ENCODE assay signal across 9 cellular contexts in the genomic region with DNA sequence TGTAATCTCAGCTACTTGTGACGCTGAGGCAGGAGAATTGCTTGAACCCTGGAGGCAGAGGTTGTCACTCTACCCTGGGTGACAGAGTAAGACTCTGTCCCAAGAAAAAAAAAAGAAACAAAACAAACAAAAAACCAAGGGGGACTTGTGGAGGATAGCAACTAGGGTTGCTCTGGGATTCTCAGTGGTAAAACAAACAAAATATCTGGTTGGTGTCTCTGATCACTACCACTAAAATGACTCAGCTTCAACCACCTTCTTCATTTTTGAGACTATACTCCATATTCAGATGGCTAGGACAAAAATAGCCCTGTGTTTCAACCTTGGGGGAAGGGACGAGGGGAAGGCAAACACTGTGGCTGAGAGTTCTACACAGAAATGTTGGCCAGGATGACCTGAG.
DNase-seq lines count a peak whose midpoint lies in the region; ATAC-seq lines count a peak whose summit lies in the region.
"Had no signal": no experiment of that assay in that cellular context is flagged by ENCODE, and none has a peak within 500 bp of the region (broad histone marks: within the 10 kb centered on the region; RNA-seq: fewer than 3 reads in every experiment).

No MANE protein-coding gene starts in this region.

- no peaks in the 10 kb centered on the region for H3K9me2 ChIP-seq in GM23248 (ENCODE audit: insufficient read depth)

- no peak overlapping the region for H2BK5ac ChIP-seq in mesendoderm (ENCODE audit: low read length)

- in situ Hi-C loops in GM23248 (cut with MboI) = no loop called here

- no peaks in the 10 kb centered on the region for H4K20me1 ChIP-seq in GM23248 (ENCODE audit: insufficient read depth)

- H3K4me3 ChIP-seq in GM23248 (no peak overlapping the region), mesendoderm (ENCODE audit: low read length) (no peak overlapping the region)
- H3K4me3 ChIP-seq: gastroesophageal sphincter had no signal

- WGBS in GM23248 (ENCODE audit: low coverage in 1 of 2, low lambda C conversion rate in 2 of 2, missing lambda C conversion rate in 2 of 2), 2 experiments = 69 to 76% methylated on average over 2 of the region's 2 CpGs
- WGBS in mesendoderm (ENCODE audit: extremely low coverage, insufficient coverage, low lambda C conversion rate) = no CpG with 5 or more reads among the region's 2 CpGs

- peak overlapping the region; percentile 45 for H2BK15ac ChIP-seq in mesendoderm (replicated peaks; ENCODE audit: low read depth)

- no peak overlapping the region for H3K4ac ChIP-seq in mesendoderm (ENCODE audit: low read depth, low read length)

- H2BK120ac ChIP-seq in mesendoderm (ENCODE audit: low read depth, low read length) = no peak overlapping the region

- H2AFZ ChIP-seq in GM23248 = no peak overlapping the region

- no peak overlapping the region for H3K23ac ChIP-seq in mesendoderm (ENCODE audit: low read length)

- H3K79me2 ChIP-seq in GM23248 (ENCODE audit: insufficient read depth) = no peaks in the 10 kb centered on the region
- no peaks in the 10 kb centered on the region for H3K79me2 ChIP-seq in mesendoderm (ENCODE audit: control insufficient read depth, insufficient read depth, low read length)

- H3K4me2 ChIP-seq in GM23248 (ENCODE audit: unreplicated experiment) = no peak overlapping the region
- H3K4me2 ChIP-seq in mesendoderm (ENCODE audit: low read length) = no peak overlapping the region

- H2AK5ac ChIP-seq in mesendoderm (ENCODE audit: low read length) = no peak overlapping the region

- H3F3A ChIP-seq in GM23248 (ENCODE audit: insufficient read depth) = no peaks in the 10 kb centered on the region

- ATAC-seq in GM18867 (IDR thresholded peaks at IDR 0.05; ENCODE audit: unreplicated experiment) = peak; percentile 84
- ATAC-seq: gastroesophageal sphincter had no signal

- no peaks in the 10 kb centered on the region for H3K9me3 ChIP-seq in GM23248 (ENCODE audit: low read depth)
- H3K9me3 ChIP-seq: gastroesophageal sphincter had no signal

- H3K4me1 ChIP-seq in GM23248 (ENCODE audit: insufficient read depth) (peaks cover 5% of the 10 kb centered on the region), mesendoderm (ENCODE audit: control insufficient read depth, low read depth, low read length) (no peaks in the 10 kb centered on the region)

- H3K56ac ChIP-seq in mesendoderm (ENCODE audit: low read length) = no peak overlapping the region

- DNase-seq in GM23248 (peak; percentile 25), HuH-7 (ENCODE audit: low spot score) (peak; percentile 15), mesendoderm (no peak), NCI-H2227 (lab: John Stamatoyannopoulos, UW; ENCODE audit: unreplicated experiment) (no peak), HT-29 (ENCODE audit: low spot score) (no peak), epidermal melanocyte (ENCODE audit: insufficient read length, low spot score) (no peak)
- DNase-seq in activated effector memory CD4-positive, alpha-beta T cell treated with Interleukin-2 at 50 U/mL for 16 hours = no peak

- H3K9ac ChIP-seq in GM23248 (no peak overlapping the region), mesendoderm (ENCODE audit: low read length) (no peak overlapping the region)

- H4K5ac ChIP-seq in mesendoderm (ENCODE audit: low read length) = no peak overlapping the region

- H3K36me3 ChIP-seq in GM23248 (ENCODE audit: low read depth) = no peaks in the 10 kb centered on the region
- H3K36me3 ChIP-seq in mesendoderm (ENCODE audit: control insufficient read depth, insufficient read depth, low read length) = no peaks in the 10 kb centered on the region
- H3K36me3 ChIP-seq: gastroesophageal sphincter had no signal

- H3K79me1 ChIP-seq in mesendoderm (ENCODE audit: low read length) = no peaks in the 10 kb centered on the region

- H4K8ac ChIP-seq in mesendoderm (ENCODE audit: low read depth, low read length) = no peak overlapping the region

- no peak overlapping the region for H3K27ac ChIP-seq in GM23248
- H3K27ac ChIP-seq in mesendoderm (ENCODE audit: low read depth, low read length) = no peak overlapping the region

- H3K27me3 ChIP-seq in GM23248 (replicated peaks; ENCODE audit: insufficient read depth) (no peaks in the 10 kb centered on the region), mesendoderm (ENCODE audit: insufficient read depth, low read length, poor library complexity) (no peaks in the 10 kb centered on the region)
- H3K27me3 ChIP-seq: gastroesophageal sphincter had no signal

- peak overlapping the region; percentile 28 for H3K18ac ChIP-seq in mesendoderm (ENCODE audit: low read length)

Comparison
In these comparisons a context has a peak if more than half of its experiments do, and no peak if none do; other contexts are left out.
1. DNase-seq: peak in GM23248 (single experiment) and HuH-7 (single experiment); none in mesendoderm (single experiment), activated effector memory CD4-positive, alpha-beta T cell treated with Interleukin-2 at 50 U/mL for 16 hours (single experiment), NCI-H2227 (single experiment), HT-29 (single experiment) and epidermal melanocyte (single experiment).